Comparison of ENCODE assay signal across 2 cellular contexts in the genomic region with DNA sequence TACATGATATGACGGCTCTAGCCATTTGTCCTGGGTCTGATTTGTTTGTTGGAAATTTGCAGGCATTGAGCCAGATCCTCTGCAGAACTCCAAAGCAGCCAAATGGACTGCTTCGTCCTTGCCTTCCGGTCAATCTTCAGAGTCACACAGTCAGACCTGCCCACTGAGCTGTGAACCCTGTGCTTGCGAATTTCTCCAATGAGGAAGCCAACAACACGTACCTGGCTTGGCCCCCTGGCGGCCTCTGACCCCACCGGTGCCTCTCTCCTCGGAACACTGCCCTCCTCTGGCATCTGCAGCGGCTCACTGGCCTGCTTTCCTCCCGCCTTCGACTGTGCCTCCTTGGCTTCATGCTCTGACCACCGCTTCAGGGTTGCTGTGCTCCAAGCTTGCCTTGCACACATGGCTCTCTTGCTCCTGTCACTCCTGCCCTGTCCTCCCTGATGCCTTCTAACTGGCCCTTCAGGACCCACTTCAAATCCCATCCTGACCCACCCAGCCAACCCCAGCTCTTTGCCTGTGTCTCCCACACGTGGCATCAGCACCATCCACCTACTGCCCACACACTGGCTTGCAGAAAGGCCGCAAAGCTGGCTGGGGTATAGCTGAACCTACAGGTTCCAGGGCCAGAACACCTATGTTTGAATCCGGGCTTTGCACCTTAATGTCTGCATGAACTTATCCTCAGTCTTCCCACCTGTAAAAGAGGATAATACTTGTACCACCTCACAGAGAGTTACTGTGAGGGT.
A peak's percentile ranks its signal among the peaks of the same experiment; 100 is the strongest.
TF ChIP-seq lines count a peak whose summit lies in the region.

No MANE protein-coding gene starts in this region.

TF ChIP-seq in GM23338, 12 proteins besides CTCF, POLR2A, EP300 and RAD21 (continued from another document):
- TF ChIP-seq, protein P1, sequence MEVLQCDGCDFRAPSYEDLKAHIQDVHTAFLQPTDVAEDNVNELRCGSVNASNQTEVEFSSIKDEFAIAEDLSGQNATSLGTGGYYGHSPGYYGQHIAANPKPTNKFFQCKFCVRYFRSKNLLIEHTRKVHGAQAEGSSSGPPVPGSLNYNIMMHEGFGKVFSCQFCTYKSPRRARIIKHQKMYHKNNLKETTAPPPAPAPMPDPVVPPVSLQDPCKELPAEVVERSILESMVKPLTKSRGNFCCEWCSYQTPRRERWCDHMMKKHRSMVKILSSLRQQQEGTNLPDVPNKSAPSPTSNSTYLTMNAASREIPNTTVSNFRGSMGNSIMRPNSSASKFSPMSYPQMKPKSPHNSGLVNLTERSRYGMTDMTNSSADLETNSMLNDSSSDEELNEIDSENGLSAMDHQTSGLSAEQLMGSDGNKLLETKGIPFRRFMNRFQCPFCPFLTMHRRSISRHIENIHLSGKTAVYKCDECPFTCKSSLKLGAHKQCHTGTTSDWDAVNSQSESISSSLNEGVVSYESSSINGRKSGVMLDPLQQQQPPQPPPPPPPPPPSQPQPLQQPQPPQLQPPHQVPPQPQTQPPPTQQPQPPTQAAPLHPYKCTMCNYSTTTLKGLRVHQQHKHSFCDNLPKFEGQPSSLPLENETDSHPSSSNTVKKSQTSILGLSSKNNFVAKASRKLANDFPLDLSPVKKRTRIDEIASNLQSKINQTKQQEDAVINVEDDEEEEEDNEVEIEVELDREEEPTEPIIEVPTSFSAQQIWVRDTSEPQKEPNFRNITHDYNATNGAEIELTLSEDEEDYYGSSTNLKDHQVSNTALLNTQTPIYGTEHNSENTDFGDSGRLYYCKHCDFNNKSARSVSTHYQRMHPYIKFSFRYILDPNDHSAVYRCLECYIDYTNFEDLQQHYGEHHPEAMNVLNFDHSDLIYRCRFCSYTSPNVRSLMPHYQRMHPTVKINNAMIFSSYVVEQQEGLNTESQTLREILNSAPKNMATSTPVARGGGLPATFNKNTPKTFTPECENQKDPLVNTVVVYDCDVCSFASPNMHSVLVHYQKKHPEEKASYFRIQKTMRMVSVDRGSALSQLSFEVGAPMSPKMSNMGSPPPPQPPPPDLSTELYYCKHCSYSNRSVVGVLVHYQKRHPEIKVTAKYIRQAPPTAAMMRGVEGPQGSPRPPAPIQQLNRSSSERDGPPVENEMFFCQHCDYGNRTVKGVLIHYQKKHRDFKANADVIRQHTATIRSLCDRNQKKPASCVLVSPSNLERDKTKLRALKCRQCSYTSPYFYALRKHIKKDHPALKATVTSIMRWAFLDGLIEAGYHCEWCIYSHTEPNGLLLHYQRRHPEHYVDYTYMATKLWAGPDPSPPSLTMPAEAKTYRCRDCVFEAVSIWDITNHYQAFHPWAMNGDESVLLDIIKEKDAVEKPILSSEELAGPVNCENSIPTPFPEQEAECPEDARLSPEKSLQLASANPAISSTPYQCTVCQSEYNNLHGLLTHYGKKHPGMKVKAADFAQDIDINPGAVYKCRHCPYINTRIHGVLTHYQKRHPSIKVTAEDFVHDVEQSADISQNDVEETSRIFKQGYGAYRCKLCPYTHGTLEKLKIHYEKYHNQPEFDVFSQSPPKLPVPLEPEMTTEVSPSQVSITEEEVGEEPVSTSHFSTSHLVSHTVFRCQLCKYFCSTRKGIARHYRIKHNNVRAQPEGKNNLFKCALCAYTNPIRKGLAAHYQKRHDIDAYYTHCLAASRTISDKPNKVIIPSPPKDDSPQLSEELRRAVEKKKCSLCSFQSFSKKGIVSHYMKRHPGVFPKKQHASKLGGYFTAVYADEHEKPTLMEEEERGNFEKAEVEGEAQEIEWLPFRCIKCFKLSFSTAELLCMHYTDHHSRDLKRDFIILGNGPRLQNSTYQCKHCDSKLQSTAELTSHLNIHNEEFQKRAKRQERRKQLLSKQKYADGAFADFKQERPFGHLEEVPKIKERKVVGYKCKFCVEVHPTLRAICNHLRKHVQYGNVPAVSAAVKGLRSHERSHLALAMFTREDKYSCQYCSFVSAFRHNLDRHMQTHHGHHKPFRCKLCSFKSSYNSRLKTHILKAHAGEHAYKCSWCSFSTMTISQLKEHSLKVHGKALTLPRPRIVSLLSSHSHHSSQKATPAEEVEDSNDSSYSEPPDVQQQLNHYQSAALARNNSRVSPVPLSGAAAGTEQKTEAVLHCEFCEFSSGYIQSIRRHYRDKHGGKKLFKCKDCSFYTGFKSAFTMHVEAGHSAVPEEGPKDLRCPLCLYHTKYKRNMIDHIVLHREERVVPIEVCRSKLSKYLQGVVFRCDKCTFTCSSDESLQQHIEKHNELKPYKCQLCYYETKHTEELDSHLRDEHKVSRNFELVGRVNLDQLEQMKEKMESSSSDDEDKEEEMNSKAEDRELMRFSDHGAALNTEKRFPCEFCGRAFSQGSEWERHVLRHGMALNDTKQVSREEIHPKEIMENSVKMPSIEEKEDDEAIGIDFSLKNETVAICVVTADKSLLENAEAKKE (CRISPR knock-in tag; IDR thresholded peaks at IDR 0.05), result 0 out of 2 replicates have a peak, but pooled peaks have one; percentile 14
- peak; percentile 52 for TF ChIP-seq CREB1 (CRISPR knock-in tag; IDR thresholded peaks at IDR 0.05; ENCODE audit: low read depth)

TF ChIP-seq in K562, 482 proteins besides CTCF, POLR2A, EP300 and RAD21 (continued from another document):
- TF ChIP-seq, protein P2, sequence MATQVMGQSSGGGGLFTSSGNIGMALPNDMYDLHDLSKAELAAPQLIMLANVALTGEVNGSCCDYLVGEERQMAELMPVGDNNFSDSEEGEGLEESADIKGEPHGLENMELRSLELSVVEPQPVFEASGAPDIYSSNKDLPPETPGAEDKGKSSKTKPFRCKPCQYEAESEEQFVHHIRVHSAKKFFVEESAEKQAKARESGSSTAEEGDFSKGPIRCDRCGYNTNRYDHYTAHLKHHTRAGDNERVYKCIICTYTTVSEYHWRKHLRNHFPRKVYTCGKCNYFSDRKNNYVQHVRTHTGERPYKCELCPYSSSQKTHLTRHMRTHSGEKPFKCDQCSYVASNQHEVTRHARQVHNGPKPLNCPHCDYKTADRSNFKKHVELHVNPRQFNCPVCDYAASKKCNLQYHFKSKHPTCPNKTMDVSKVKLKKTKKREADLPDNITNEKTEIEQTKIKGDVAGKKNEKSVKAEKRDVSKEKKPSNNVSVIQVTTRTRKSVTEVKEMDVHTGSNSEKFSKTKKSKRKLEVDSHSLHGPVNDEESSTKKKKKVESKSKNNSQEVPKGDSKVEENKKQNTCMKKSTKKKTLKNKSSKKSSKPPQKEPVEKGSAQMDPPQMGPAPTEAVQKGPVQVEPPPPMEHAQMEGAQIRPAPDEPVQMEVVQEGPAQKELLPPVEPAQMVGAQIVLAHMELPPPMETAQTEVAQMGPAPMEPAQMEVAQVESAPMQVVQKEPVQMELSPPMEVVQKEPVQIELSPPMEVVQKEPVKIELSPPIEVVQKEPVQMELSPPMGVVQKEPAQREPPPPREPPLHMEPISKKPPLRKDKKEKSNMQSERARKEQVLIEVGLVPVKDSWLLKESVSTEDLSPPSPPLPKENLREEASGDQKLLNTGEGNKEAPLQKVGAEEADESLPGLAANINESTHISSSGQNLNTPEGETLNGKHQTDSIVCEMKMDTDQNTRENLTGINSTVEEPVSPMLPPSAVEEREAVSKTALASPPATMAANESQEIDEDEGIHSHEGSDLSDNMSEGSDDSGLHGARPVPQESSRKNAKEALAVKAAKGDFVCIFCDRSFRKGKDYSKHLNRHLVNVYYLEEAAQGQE (CRISPR knock-in tag; IDR thresholded peaks at IDR 0.05; ENCODE audit: low read depth), result no peak
- TF ChIP-seq NR2C2 (CRISPR knock-in tag; IDR thresholded peaks at IDR 0.05) (0 out of 2 replicates have a peak, but pooled peaks have one; percentile 22), NR2C2 (tag; IDR thresholded peaks at IDR 0.05) (no peak), HDAC6 (IDR thresholded peaks at IDR 0.05; ENCODE audit: low read depth, low read length) (no peak), SPI1 (IDR thresholded peaks at IDR 0.05; ENCODE audit: borderline replicate concordance, low read depth, low read length) (0 out of 2 replicates have a peak, but pooled peaks have one; percentile 19)
- TF ChIP-seq, protein P3, sequence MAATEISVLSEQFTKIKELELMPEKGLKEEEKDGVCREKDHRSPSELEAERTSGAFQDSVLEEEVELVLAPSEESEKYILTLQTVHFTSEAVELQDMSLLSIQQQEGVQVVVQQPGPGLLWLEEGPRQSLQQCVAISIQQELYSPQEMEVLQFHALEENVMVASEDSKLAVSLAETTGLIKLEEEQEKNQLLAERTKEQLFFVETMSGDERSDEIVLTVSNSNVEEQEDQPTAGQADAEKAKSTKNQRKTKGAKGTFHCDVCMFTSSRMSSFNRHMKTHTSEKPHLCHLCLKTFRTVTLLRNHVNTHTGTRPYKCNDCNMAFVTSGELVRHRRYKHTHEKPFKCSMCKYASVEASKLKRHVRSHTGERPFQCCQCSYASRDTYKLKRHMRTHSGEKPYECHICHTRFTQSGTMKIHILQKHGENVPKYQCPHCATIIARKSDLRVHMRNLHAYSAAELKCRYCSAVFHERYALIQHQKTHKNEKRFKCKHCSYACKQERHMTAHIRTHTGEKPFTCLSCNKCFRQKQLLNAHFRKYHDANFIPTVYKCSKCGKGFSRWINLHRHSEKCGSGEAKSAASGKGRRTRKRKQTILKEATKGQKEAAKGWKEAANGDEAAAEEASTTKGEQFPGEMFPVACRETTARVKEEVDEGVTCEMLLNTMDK (IDR thresholded peaks at IDR 0.05; ENCODE audit: borderline replicate concordance, insufficient read depth, low read depth, low read length, poor library complexity, severe bottlenecking), result peak; percentile 65
